Comparison of ENCODE assay signal across 8 cellular contexts in genomic region chr7:100563809-100564400, GRCh38. TPM values are rescaled to one million over a fixed set of nuclear protein-coding genes. Genes with fewer than 3 reads are reported as not detected.
DNase-seq lines count a peak whose midpoint lies in the region; ATAC-seq and TF ChIP-seq lines count a peak whose summit lies in the region.

No MANE protein-coding gene starts in this region.

- H3K27me3 ChIP-seq in DND-41 (ENCODE audit: insufficient read depth, low read length, poor library complexity) (no peaks in the 10 kb centered on the region), prostate gland (replicated peaks; ENCODE audit: insufficient read depth) (no peaks in the 10 kb centered on the region)

- peaks cover 17% of the 10 kb centered on the region for H3K36me3 ChIP-seq in DND-41 (ENCODE audit: insufficient read depth, low read length)
- no peaks in the 10 kb centered on the region for H3K36me3 ChIP-seq in SK-N-MC (ENCODE audit: insufficient read depth, low read length)
- no peaks in the 10 kb centered on the region for H3K36me3 ChIP-seq in prostate gland

- peak; percentile 82 for ATAC-seq in DND-41 (ENCODE audit: insufficient read depth, low read depth)
- ATAC-seq in HG03139 (IDR thresholded peaks at IDR 0.05; ENCODE audit: unreplicated experiment): no peak

- H3K4me1 ChIP-seq in DND-41 (ENCODE audit: insufficient read depth, low read length) (peaks cover 3% of the 10 kb centered on the region; the same call in 1 of the 2 replicates), prostate gland (replicated peaks) (no peaks in the 10 kb centered on the region)

- H3K9ac ChIP-seq in DND-41 (ENCODE audit: low read depth, low read length) (no peak overlapping the region), SK-N-MC (ENCODE audit: insufficient read length) (no peak overlapping the region)

- H3K9me3 ChIP-seq in DND-41 (ENCODE audit: insufficient read depth, low read length, severe bottlenecking) (no peaks in the 10 kb centered on the region), SK-N-MC (ENCODE audit: low read depth, low read length) (no peaks in the 10 kb centered on the region), prostate gland (no peaks in the 10 kb centered on the region)

- H3K79me2 ChIP-seq in DND-41 (ENCODE audit: insufficient read depth, low read length): no peaks in the 10 kb centered on the region

- H2AFZ ChIP-seq in DND-41 (ENCODE audit: low read depth, low read length): no peak overlapping the region

- H3K27ac ChIP-seq in DND-41 (ENCODE audit: low read length): 0 out of 2 replicates have a peak overlapping the region, but pooled peaks have one; percentile 4
- H3K27ac ChIP-seq in SK-N-MC: no peak overlapping the region
- no peak overlapping the region for H3K27ac ChIP-seq in prostate gland

- H3K27ac Mint-ChIP-seq in activated naive CD4-positive, alpha-beta T cell treated with anti-CD3 and anti-CD28 coated beads, Interleukin-2, amount 10 ng/mL, durations not matched to agents 7 days and 5 days: no peak overlapping the region

- 34% methylated on average over 12 of the region's 12 CpGs for WGBS in prostate gland

- DNase-seq in DND-41 (peak; percentile 83), HT1080 (ENCODE audit: low read depth) (peak; percentile 61), SK-N-MC (ENCODE audit: low read depth, low spot score) (peak; percentile 26), head of caudate nucleus (peak; percentile 64 to 94 (median 84)), prostate gland (ENCODE audit: low spot score) (peak; percentile 76), OCI-M2 (lab: John Stamatoyannopoulos, UW; ENCODE audit: unreplicated experiment) (no peak)
- peak; percentile 92 for DNase-seq in activated naive CD4-positive, alpha-beta T cell treated with anti-CD3 and anti-CD28 coated beads, Interleukin-2, amount 10 ng/mL, durations not matched to agents 7 days and 5 days

- TF ChIP-seq POLR2A in prostate gland (IDR thresholded peaks at IDR 0.05): no peak

- H4K20me1 ChIP-seq in DND-41 (ENCODE audit: insufficient read depth, low read length): peaks cover 14% of the 10 kb centered on the region

- CTCF ChIA-PET in activated naive CD4-positive, alpha-beta T cell treated with anti-CD3 and anti-CD28 coated beads, Interleukin-2, amount 10 ng/mL, durations not matched to agents 7 days and 5 days (lab: Charles Lee): interaction anchor here (0.6 to 11.5 kb wide), 20 partner anchors 9 to 162 kb away, joined by 3 to 130 read pairs (median 5); partner anchors contain the start of genes AGFG2, FBXO24, LRCH4 and NYAP1

- no peaks in the 10 kb centered on the region for H3K9me3 Mint-ChIP-seq in activated naive CD4-positive, alpha-beta T cell treated with anti-CD3 and anti-CD28 coated beads, Interleukin-2, amount 10 ng/mL, durations not matched to agents 7 days and 5 days

- no peak overlapping the region for H3K4me3 ChIP-seq in DND-41 (ENCODE audit: low read depth in 1 of 2, low read length in 2 of 2)
- H3K4me3 ChIP-seq in SK-N-MC: no peak overlapping the region
- H3K4me3 ChIP-seq in prostate gland: no peak overlapping the region

- intact Hi-C loops in head of caudate nucleus (cut with DNase I) (no loop called here), prostate gland (cut with DNase I) (no loop called here)

- TF ChIP-seq CTCF in DND-41 (IDR thresholded peaks at IDR 0.05; ENCODE audit: borderline replicate concordance, extremely low read depth, low read length, poor library complexity, severe bottlenecking): peak; percentile 98
- peak; percentile 91 to 94 (median 92) for TF ChIP-seq CTCF in prostate gland (IDR thresholded peaks at IDR 0.05)

- peaks cover 2% of the 10 kb centered on the region for H3K27me3 Mint-ChIP-seq in activated naive CD4-positive, alpha-beta T cell treated with anti-CD3 and anti-CD28 coated beads, Interleukin-2, amount 10 ng/mL, durations not matched to agents 7 days and 5 days

- peaks cover 17% of the 10 kb centered on the region for H3K36me3 Mint-ChIP-seq in activated naive CD4-positive, alpha-beta T cell treated with anti-CD3 and anti-CD28 coated beads, Interleukin-2, amount 10 ng/mL, durations not matched to agents 7 days and 5 days

- H3K4me1 Mint-ChIP-seq in activated naive CD4-positive, alpha-beta T cell treated with anti-CD3 and anti-CD28 coated beads, Interleukin-2, amount 10 ng/mL, durations not matched to agents 7 days and 5 days: peaks cover 36% of the 10 kb centered on the region

- no peak overlapping the region for H3K4me2 ChIP-seq in DND-41 (ENCODE audit: insufficient read depth, low read length)

- H3K4me3 Mint-ChIP-seq in activated naive CD4-positive, alpha-beta T cell treated with anti-CD3 and anti-CD28 coated beads, Interleukin-2, amount 10 ng/mL, durations not matched to agents 7 days and 5 days: no peak overlapping the region

RNA-seq across cellular contexts. Expression of gene SAP25, which starts 9.8 kb away (rescaled TPM):
- 0.43 and 1.6 TPM in 2 replicates for total RNA-seq in HT1080 (2014; rRNA removed; shearing (Covaris generic))
- not detected in 2 replicates for polyA plus RNA-seq in HT1080 (2015; cell fraction: cytosol; rRNA removed)
- 5.0 and 6.1 TPM in 2 replicates for polyA plus RNA-seq in HT1080 (2015; cell fraction: nucleus; rRNA removed)
- 10 to 100 TPM in 1 of 2 donors, 1 to 10 TPM in 1; 2.5 to 19.5 TPM for total RNA-seq in prostate gland

RNA-seq across cellular contexts. Expression of gene LRCH4, which starts 22.0 kb away (rescaled TPM):
- total RNA-seq in HT1080 (2014; rRNA removed; shearing (Covaris generic)): 14.3 and 19.7 TPM in 2 replicates
- polyA plus RNA-seq in HT1080 (2015; cell fraction: cytosol; rRNA removed): 31.7 and 32.8 TPM in 2 replicates
- polyA plus RNA-seq in HT1080 (2015; cell fraction: nucleus; rRNA removed): 110 and 119 TPM in 2 replicates
- total RNA-seq in prostate gland: 100 to 1,000 TPM in 1 of 2 donors, 10 to 100 TPM in 1; 66.8 to 202 TPM

RNA-seq across cellular contexts. Expression of gene FBXO24, which starts 22.2 kb away (rescaled TPM):
- 0.37 TPM in 1 of 2 replicates, not detected in the other for total RNA-seq in HT1080 (2014; rRNA removed; shearing (Covaris generic))
- polyA plus RNA-seq in HT1080 (2015; cell fraction: cytosol; rRNA removed): 0.32 and 0.44 TPM in 2 replicates
- 1.6 and 2.1 TPM in 2 replicates for polyA plus RNA-seq in HT1080 (2015; cell fraction: nucleus; rRNA removed)
- total RNA-seq in prostate gland: 1 to 10 TPM; 2.3 to 9.7 TPM

RNA-seq across cellular contexts. Expression of gene AGFG2, which starts 24.9 kb away (rescaled TPM):
- 13.5 and 19.9 TPM in 2 replicates for total RNA-seq in HT1080 (2014; rRNA removed; shearing (Covaris generic))
- 9.4 and 13.3 TPM in 2 replicates for polyA plus RNA-seq in HT1080 (2015; cell fraction: cytosol; rRNA removed)
- 11.9 and 13.6 TPM in 2 replicates for polyA plus RNA-seq in HT1080 (2015; cell fraction: nucleus; rRNA removed)
- 10 to 100 TPM; 33.0 to 94.9 TPM for total RNA-seq in prostate gland

RNA-seq across cellular contexts. Expression of gene PCOLCE, which starts 38.3 kb away (rescaled TPM):
- 0.73 and 1.5 TPM in 2 replicates for total RNA-seq in HT1080 (2014; rRNA removed; shearing (Covaris generic))
- polyA plus RNA-seq in HT1080 (2015; cell fraction: cytosol; rRNA removed): 6.3 and 7.5 TPM in 2 replicates
- polyA plus RNA-seq in HT1080 (2015; cell fraction: nucleus; rRNA removed): 30.4 and 32.3 TPM in 2 replicates
- total RNA-seq in prostate gland: 10 to 100 TPM; 11.8 to 49.5 TPM
